Comparison of ENCODE assay signal across 21 cellular contexts in genomic region chr9:84493284-84493947, GRCh38.
A peak's percentile ranks its signal among the peaks of the same experiment; 100 is the strongest.
DNase-seq lines count a peak whose midpoint lies in the region; ATAC-seq and TF ChIP-seq lines count a peak whose summit lies in the region.
"Had no signal": no experiment of that assay in that cellular context is flagged by ENCODE, and none has a peak within 500 bp of the region (broad histone marks: within the 10 kb centered on the region; RNA-seq: fewer than 3 reads in every experiment).

No MANE protein-coding gene starts in this region.

- no peak overlapping the region for H3K27ac Mint-ChIP-seq in stimulated activated naive CD8-positive, alpha-beta T cell treated with anti-CD3 and anti-CD28 coated beads, Interleukin-15, amount 100 ng/mL, for 72 hours
- H3K27ac Mint-ChIP-seq: CD4-positive, alpha-beta memory T cell had no signal

- H3K9me3 Mint-ChIP-seq in stimulated activated naive CD8-positive, alpha-beta T cell treated with anti-CD3 and anti-CD28 coated beads, Interleukin-15, amount 100 ng/mL, for 72 hours, result no peaks in the 10 kb centered on the region
- no peaks in the 10 kb centered on the region for H3K9me3 Mint-ChIP-seq in activated T-cell treated with anti-CD3 and anti-CD28 coated beads, Interleukin-2, amount 50 U/mL, for 4 hours
- H3K9me3 Mint-ChIP-seq: CD4-positive, alpha-beta memory T cell had no signal

- no peaks in the 10 kb centered on the region for H3K4me1 Mint-ChIP-seq in stimulated activated naive CD8-positive, alpha-beta T cell treated with anti-CD3 and anti-CD28 coated beads, Interleukin-15, amount 100 ng/mL, for 72 hours
- no peaks in the 10 kb centered on the region for H3K4me1 Mint-ChIP-seq in activated T-cell treated with anti-CD3 and anti-CD28 coated beads, Interleukin-2, amount 50 U/mL, for 4 hours (ENCODE audit: low read depth)
- H3K4me1 Mint-ChIP-seq: CD4-positive, alpha-beta memory T cell had no signal

- no peaks in the 10 kb centered on the region for H3K4me1 ChIP-seq in foreskin keratinocyte
- H3K4me1 ChIP-seq: adrenal gland, SJSA1 had no signal

- TF ChIP-seq CTCF in foreskin keratinocyte (conservative IDR thresholded peaks at IDR 0.05), result peak; percentile 32

- H3K27ac ChIP-seq in foreskin keratinocyte, result no peak overlapping the region
- H3K27ac ChIP-seq: adrenal gland, GM23248, SJSA1 had no signal

- no peaks in the 10 kb centered on the region for H3K27me3 ChIP-seq in foreskin keratinocyte
- H3K27me3 ChIP-seq: adrenal gland, SJSA1 had no signal

- DNase-seq in stimulated activated naive CD8-positive, alpha-beta T cell treated with anti-CD3 and anti-CD28 coated beads, Interleukin-15, amount 100 ng/mL, for 72 hours, result no peak
- no peak for DNase-seq in stimulated activated naive CD8-positive, alpha-beta T cell treated with anti-CD3 and anti-CD28 coated beads, Interleukin-15, Interleukin-2, amounts not matched to agents 100 U/mL and 50 U/mL, for 24 hours
- DNase-seq in NCI-H69 (lab: John Stamatoyannopoulos, UW) (peak; percentile 70), foreskin keratinocyte (peak in 1 of 2 donors; percentile 28), left lobe of liver (ENCODE audit: low spot score) (no peak)
- no peak for DNase-seq in activated T-cell treated with anti-CD3 and anti-CD28 coated beads, Interleukin-2, amount 50 U/mL, for 4 hours
- DNase-seq in activated CD4-positive, alpha-beta T cell treated with anti-CD3 and anti-CD28 coated beads for 48 hours, result no peak
- DNase-seq: activated CD4-positive, CD25-positive, alpha-beta regulatory T cell treated with anti-CD3 and anti-CD28 coated beads, Interleukin-2, amount 50 U/mL, for 72 hours; adrenal gland; caudate nucleus; CD4-positive, alpha-beta memory T cell; effector CD8-positive, alpha-beta T cell; GM23248; kidney glomerular epithelial cell; midbrain; NCI-H226; OCI-M1; stimulated activated CD4-positive, alpha-beta T cell treated with anti-CD3 and anti-CD28 coated beads, Interleukin-1b, Interleukin-23, amount 100 ng/mL, for 48 hours had no signal

- H3K27me3 Mint-ChIP-seq in stimulated activated naive CD8-positive, alpha-beta T cell treated with anti-CD3 and anti-CD28 coated beads, Interleukin-15, amount 100 ng/mL, for 72 hours, result peaks cover 8% of the 10 kb centered on the region
- peaks cover 5% of the 10 kb centered on the region for H3K27me3 Mint-ChIP-seq in activated T-cell treated with anti-CD3 and anti-CD28 coated beads, Interleukin-2, amount 50 U/mL, for 4 hours (ENCODE audit: low read depth)

- H3K36me3 Mint-ChIP-seq in activated T-cell treated with anti-CD3 and anti-CD28 coated beads, Interleukin-2, amount 50 U/mL, for 4 hours (ENCODE audit: insufficient read depth), result no peaks in the 10 kb centered on the region
- H3K36me3 Mint-ChIP-seq: CD4-positive, alpha-beta memory T cell had no signal

- H3K4me3 Mint-ChIP-seq in stimulated activated naive CD8-positive, alpha-beta T cell treated with anti-CD3 and anti-CD28 coated beads, Interleukin-15, amount 100 ng/mL, for 72 hours, result no peak overlapping the region
- no peak overlapping the region for H3K4me3 Mint-ChIP-seq in activated T-cell treated with anti-CD3 and anti-CD28 coated beads, Interleukin-2, amount 50 U/mL, for 4 hours
- H3K4me3 Mint-ChIP-seq: CD4-positive, alpha-beta memory T cell had no signal

- peak; percentile 18 for ATAC-seq in stimulated activated naive CD8-positive, alpha-beta T cell treated with anti-CD3 and anti-CD28 coated beads, Interleukin-15, amount 100 ng/mL, for 72 hours
- no peak for ATAC-seq in stimulated activated naive CD8-positive, alpha-beta T cell treated with anti-CD3 and anti-CD28 coated beads, Interleukin-15, Interleukin-2, amounts not matched to agents 100 U/mL and 50 U/mL, for 24 hours
- ATAC-seq in foreskin keratinocyte, result no peak
- ATAC-seq in GM21381 (IDR thresholded peaks at IDR 0.05; ENCODE audit: unreplicated experiment), result no peak
- ATAC-seq in activated T-cell treated with anti-CD3 and anti-CD28 coated beads, Interleukin-2, amount 50 U/mL, for 4 hours, result no peak
- ATAC-seq in left lobe of liver, result no peak
- ATAC-seq: sciatic nerve had no signal
